Comparison of ENCODE assay signal across 10 cellular contexts in genomic region chr12:127809236-127809635, GRCh38.
DNase-seq lines count a peak whose midpoint lies in the region; ATAC-seq and TF ChIP-seq lines count a peak whose summit lies in the region.
"Had no signal": no experiment of that assay in that cellular context is flagged by ENCODE, and none has a peak within 500 bp of the region (broad histone marks: within the 10 kb centered on the region; RNA-seq: fewer than 3 reads in every experiment).

No MANE protein-coding gene starts in this region.

- H3K27me3 Mint-ChIP-seq in stimulated activated memory B cell treated with anti-CD40 and anti-IgM and Interleukin-4, amounts not matched to agents 10 μg/mL and 1 μg/mL and 100 μg/mL, for 72 hours: no peaks in the 10 kb centered on the region

- no peaks in the 10 kb centered on the region for H3K4me1 Mint-ChIP-seq in stimulated activated memory B cell treated with anti-CD40 and anti-IgM and Interleukin-4, amounts not matched to agents 10 μg/mL and 1 μg/mL and 100 μg/mL, for 72 hours

- TF ChIP-seq CTCF in BJ (IDR thresholded peaks at IDR 0.05; ENCODE audit: insufficient read depth, low read depth, low read length): no peak
- TF ChIP-seq CTCF in GM10248 (IDR thresholded peaks at IDR 0.05; ENCODE audit: control extremely low read depth, extremely low read depth, low read depth, missing control alignments): no peak

- no peaks in the 10 kb centered on the region for H3K36me3 ChIP-seq in BJ (ENCODE audit: control insufficient read depth, insufficient read depth, low read length)

- no peaks in the 10 kb centered on the region for H3K27me3 ChIP-seq in BJ (ENCODE audit: control insufficient read depth, insufficient read depth, low read length)

- no peaks in the 10 kb centered on the region for H3K36me3 Mint-ChIP-seq in stimulated activated memory B cell treated with anti-CD40 and anti-IgM and Interleukin-4, amounts not matched to agents 10 μg/mL and 1 μg/mL and 100 μg/mL, for 72 hours

- no peak overlapping the region for H3K4me3 Mint-ChIP-seq in stimulated activated memory B cell treated with anti-CD40 and anti-IgM and Interleukin-4, amounts not matched to agents 10 μg/mL and 1 μg/mL and 100 μg/mL, for 72 hours

- no peak overlapping the region for H3K27ac Mint-ChIP-seq in stimulated activated memory B cell treated with anti-CD40 and anti-IgM and Interleukin-4, amounts not matched to agents 10 μg/mL and 1 μg/mL and 100 μg/mL, for 72 hours

- POLR2A ChIA-PET in BJ (lab: Charles Lee): no interaction called here
- POLR2A ChIA-PET in GM10248 (lab: Yijun Ruan, JAX): no interaction called here

- CTCF ChIA-PET in BJ (lab: Yijun Ruan, JAX): interaction anchor here (1.8 kb wide), 1 partner anchor 9 kb away, joined by 5 read pairs; no protein-coding TSS in a partner anchor
- CTCF ChIA-PET in GM10248 (lab: Yijun Ruan, JAX): interaction anchor here (1.0 kb wide), 1 partner anchor 9 kb away, joined by 3 read pairs; no protein-coding TSS in a partner anchor

- no peak overlapping the region for H3K4me3 ChIP-seq in BJ (ENCODE audit: low read depth, low read length)

- peak; percentile 61 for DNase-seq in BJ (ENCODE audit: low read depth)
- peak; percentile 84 for DNase-seq in MV-4-11 (lab: John Stamatoyannopoulos, UW)
- DNase-seq in dedifferentiated amniotic fluid mesenchymal stem cell (ENCODE audit: extremely low spot score): peak; percentile 94
- peak; percentile 83 for DNase-seq in myocyte (ENCODE audit: low read depth)
- DNase-seq in NCI-H1417 (lab: John Stamatoyannopoulos, UW): no peak
- no peak for DNase-seq in GM10248 (ENCODE audit: extremely low spot score)
- DNase-seq: GF-D8; stimulated activated naive CD4-positive, alpha-beta T cell treated with Interleukin-2 at 50 U/mL for 16 hours had no signal

- peaks cover 3% of the 10 kb centered on the region for H3K9me3 Mint-ChIP-seq in stimulated activated memory B cell treated with anti-CD40 and anti-IgM and Interleukin-4, amounts not matched to agents 10 μg/mL and 1 μg/mL and 100 μg/mL, for 72 hours

- ATAC-seq in HG03439 (IDR thresholded peaks at IDR 0.05; ENCODE audit: unreplicated experiment): no peak
- ATAC-seq in stimulated activated memory B cell treated with anti-CD40 and anti-IgM and Interleukin-4, amounts not matched to agents 10 μg/mL and 1 μg/mL and 100 μg/mL, for 72 hours: no peak

Comparison
In these comparisons a context has a peak if more than half of its experiments do, and no peak if none do; other contexts are left out.
1. DNase-seq: peak in BJ (single experiment), MV-4-11 (single experiment), dedifferentiated amniotic fluid mesenchymal stem cell (single experiment) and myocyte (single experiment); none in NCI-H1417 (0 of 3) and GM10248 (single experiment).